Comparison of ENCODE assay signal across 8 cellular contexts in genomic region chr13:50125306-50125555, GRCh38.
A peak's percentile ranks its signal among the peaks of the same experiment; 100 is the strongest.
DNase-seq lines count a peak whose midpoint lies in the region; ATAC-seq and TF ChIP-seq lines count a peak whose summit lies in the region.

No MANE protein-coding gene starts in this region.

- no peak for TF ChIP-seq CTCF in LNCaP clone FGC (IDR thresholded peaks at IDR 0.05; ENCODE audit: control insufficient read depth, extremely low read depth, insufficient read depth)
- peak in 1 of 56 donors; percentile 4 for TF ChIP-seq CTCF in dorsolateral prefrontal cortex (IDR thresholded peaks at IDR 0.05 in 54 of 56, conservative IDR thresholded peaks at IDR 0.05 in 2 of 56; ENCODE audit: low read depth in 1 of 56, partially characterized antibody in 56 of 56)

- peaks cover 0 to 7% (median 0%) of the 10 kb centered on the region in 3 experiments for H3K36me3 ChIP-seq in naive thymus-derived CD4-positive, alpha-beta T cell (ENCODE audit: control insufficient read depth in 2 of 3, insufficient read depth in 3 of 3, low read length in 3 of 3)

- H3K27ac Mint-ChIP-seq in activated naive CD4-positive, alpha-beta T cell treated with anti-CD3 and anti-CD28 coated beads, Interleukin-2, amount 10 ng/mL, durations not matched to agents 7 days and 5 days = peak overlapping the region; percentile 98
- H3K27ac Mint-ChIP-seq in naive thymus-derived CD4-positive, alpha-beta T cell = peak overlapping the region; percentile 83 to 97 (median 92)

- H3K27me3 ChIP-seq in dorsolateral prefrontal cortex = peaks cover 0 to 21% (median 7%) of the 10 kb centered on the region in 45 donors
- peaks cover 5 to 22% of the 10 kb centered on the region in 2 donors for H3K27me3 ChIP-seq in naive thymus-derived CD4-positive, alpha-beta T cell (ENCODE audit: control insufficient read depth in 2 of 2, insufficient read depth in 2 of 2, low read length in 2 of 2)

- intact Hi-C loops in dorsolateral prefrontal cortex (cut with DNase I) = loop anchor here (2.0 to 10.0 kb wide), 5 partner anchors 42 to 402 kb away; no protein-coding TSS in a partner anchor
- intact Hi-C loops in naive thymus-derived CD4-positive, alpha-beta T cell (cut with micrococcal nuclease) = loop anchor here (1.0 to 10.0 kb wide), 15 partner anchors 112 to 1888 kb away; partner anchors contain the start of genes INTS6 (in 2 of the 2), WDFY2 (in 2 of the 2), ALG11 (in 1 of the 2) and CYSLTR2 (in 1 of the 2)

- no peaks in the 10 kb centered on the region for H3K9me3 Mint-ChIP-seq in activated naive CD4-positive, alpha-beta T cell treated with anti-CD3 and anti-CD28 coated beads, Interleukin-2, amount 10 ng/mL, durations not matched to agents 7 days and 5 days
- H3K9me3 Mint-ChIP-seq in naive thymus-derived CD4-positive, alpha-beta T cell = peaks cover 0 to 11% (median 0%) of the 10 kb centered on the region in 11 donors

- no peak for DNase-seq in activated naive CD4-positive, alpha-beta T cell treated with anti-CD3 and anti-CD28 coated beads, Interleukin-2, amount 10 ng/mL, durations not matched to agents 7 days and 5 days
- DNase-seq in activated naive CD4-positive, alpha-beta T cell treated with Interleukin-2 at 50 U/mL for 16 hours = no peak
- no peak for DNase-seq in LNCaP clone FGC (ENCODE audit: low read depth)
- DNase-seq in dorsolateral prefrontal cortex = no peak
- peak in 2 of 9 donors; percentile 67 to 71 for DNase-seq in naive thymus-derived CD4-positive, alpha-beta T cell
- DNase-seq in NCI-H524 (lab: John Stamatoyannopoulos, UW) = no peak
- no peak for DNase-seq in NCI-H510A (lab: John Stamatoyannopoulos, UW)
- no peak for DNase-seq in NCI-H2227 (lab: John Stamatoyannopoulos, UW; ENCODE audit: unreplicated experiment)

- POLR2A ChIA-PET in naive thymus-derived CD4-positive, alpha-beta T cell (lab: Charles Lee) = interaction anchor here (0.5 to 14.7 kb wide), 30 partner anchors 11 to 1700 kb away, joined by 3 to 363 read pairs (median 4); partner anchors contain the start of genes INTS6, KPNA3, RNASEH2B and SPRYD7

- H3K36me3 Mint-ChIP-seq in activated naive CD4-positive, alpha-beta T cell treated with anti-CD3 and anti-CD28 coated beads, Interleukin-2, amount 10 ng/mL, durations not matched to agents 7 days and 5 days = peaks cover 29% of the 10 kb centered on the region
- H3K36me3 Mint-ChIP-seq in naive thymus-derived CD4-positive, alpha-beta T cell = peaks cover 0 to 20% (median 0%) of the 10 kb centered on the region in 5 donors

- H3K9me3 ChIP-seq in naive thymus-derived CD4-positive, alpha-beta T cell (ENCODE audit: control insufficient read depth in 2 of 3, low read length in 3 of 3) = no peaks in the 10 kb centered on the region

- ATAC-seq in naive thymus-derived CD4-positive, alpha-beta T cell = no peak

- H3K27ac ChIP-seq in dorsolateral prefrontal cortex = peak overlapping the region; percentile 98 to 100 (median 100)
- peak overlapping the region; percentile 95 for H3K27ac ChIP-seq in naive thymus-derived CD4-positive, alpha-beta T cell (ENCODE audit: low read depth, low read length)

- peaks cover 30% of the 10 kb centered on the region for H3K27me3 Mint-ChIP-seq in activated naive CD4-positive, alpha-beta T cell treated with anti-CD3 and anti-CD28 coated beads, Interleukin-2, amount 10 ng/mL, durations not matched to agents 7 days and 5 days
- H3K27me3 Mint-ChIP-seq in naive thymus-derived CD4-positive, alpha-beta T cell = peaks cover 9 to 25% (median 20%) of the 10 kb centered on the region in 5 donors

- peak overlapping the region; percentile 87 for H3K4me3 Mint-ChIP-seq in activated naive CD4-positive, alpha-beta T cell treated with anti-CD3 and anti-CD28 coated beads, Interleukin-2, amount 10 ng/mL, durations not matched to agents 7 days and 5 days
- H3K4me3 Mint-ChIP-seq in naive thymus-derived CD4-positive, alpha-beta T cell = peak overlapping the region; percentile 83 to 95 (median 91)

- CTCF ChIA-PET in activated naive CD4-positive, alpha-beta T cell treated with anti-CD3 and anti-CD28 coated beads, Interleukin-2, amount 10 ng/mL, durations not matched to agents 7 days and 5 days (lab: Charles Lee) = interaction anchor here (2.9 to 4.8 kb wide), 3 partner anchors 40 to 786 kb away, joined by 8 to 27 read pairs (median 17); partner anchors contain the start of gene TRIM13
- CTCF ChIA-PET in naive thymus-derived CD4-positive, alpha-beta T cell (lab: Charles Lee) = interaction anchor here (0.5 to 4.9 kb wide), 4 partner anchors 41 to 787 kb away, joined by 4 to 71 read pairs (median 12); partner anchors contain the start of gene TRIM13

- H3K4me3 ChIP-seq in LNCaP clone FGC (ENCODE audit: low read depth, low read length) (peak overlapping the region; percentile 89), dorsolateral prefrontal cortex (peak overlapping the region; percentile 66 to 99 (median 96))
- peak overlapping the region; percentile 81 for H3K4me3 ChIP-seq in naive thymus-derived CD4-positive, alpha-beta T cell (ENCODE audit: low read length)

- H3K4me1 Mint-ChIP-seq in activated naive CD4-positive, alpha-beta T cell treated with anti-CD3 and anti-CD28 coated beads, Interleukin-2, amount 10 ng/mL, durations not matched to agents 7 days and 5 days = peaks cover 61% of the 10 kb centered on the region
- H3K4me1 Mint-ChIP-seq in naive thymus-derived CD4-positive, alpha-beta T cell = peaks cover 25 to 66% (median 56%) of the 10 kb centered on the region in 7 donors

- peaks cover 36 to 40% of the 10 kb centered on the region in 2 donors for H3K4me1 ChIP-seq in naive thymus-derived CD4-positive, alpha-beta T cell (ENCODE audit: control insufficient read depth in 2 of 2, insufficient read depth in 2 of 2, low read length in 2 of 2)
